Comparison of ENCODE assay signal across 11 cellular contexts in genomic region chr4:105280338-105280809, GRCh38.
DNase-seq lines count a peak whose midpoint lies in the region; ATAC-seq and TF ChIP-seq lines count a peak whose summit lies in the region.
"Had no signal": no experiment of that assay in that cellular context is flagged by ENCODE, and none has a peak within 500 bp of the region (broad histone marks: within the 10 kb centered on the region; RNA-seq: fewer than 3 reads in every experiment).

No MANE protein-coding gene starts in this region.

- intact Hi-C loops in Right ventricle myocardium superior (cut with DNase I), result no loop called here
- intact Hi-C loops in heart left ventricle (cut with DNase I), result no loop called here
- intact Hi-C loops in esophagus squamous epithelium (cut with DNase I), result no loop called here

- H3K36me3 ChIP-seq in right atrium auricular region (peaks cover 11% of the 10 kb centered on the region), heart left ventricle (peaks cover 0 to 25% (median 14%) of the 10 kb centered on the region in 9 donors), thoracic aorta (peaks cover 5% of the 10 kb centered on the region), esophagus squamous epithelium (peaks cover 0 to 22% (median 6%) of the 10 kb centered on the region in 3 donors)

- DNase-seq in Right ventricle myocardium superior (no peak), right atrium auricular region (ENCODE audit: low spot score) (no peak), amniotic epithelial cell (ENCODE audit: low read depth) (peak; percentile 62), heart left ventricle (no peak), thoracic aorta (ENCODE audit: low spot score) (no peak), esophagus squamous epithelium (lab: John Stamatoyannopoulos, UW) (no peak), glutamatergic neuron (no peak), COLO829 (ENCODE audit: low spot score) (no peak)
- DNase-seq: NCI-H1694, upper lobe of right lung had no signal

- H3K9me3 ChIP-seq in right atrium auricular region (no peaks in the 10 kb centered on the region), heart left ventricle (no peaks in the 10 kb centered on the region), thoracic aorta (no peaks in the 10 kb centered on the region), esophagus squamous epithelium (no peaks in the 10 kb centered on the region)
- H3K9me3 ChIP-seq: upper lobe of right lung had no signal

- H3K27ac Mint-ChIP-seq in glutamatergic neuron (ENCODE audit: unreplicated experiment), result no peak overlapping the region

- ATAC-seq in Right ventricle myocardium superior (ENCODE audit: poor library complexity) (peak; percentile 51), heart left ventricle (peak in 3 of 4 donors; percentile 52 to 80 (median 64)), thoracic aorta (ENCODE audit: insufficient number of reproducible peaks, low FRiP score, low read depth) (peak; percentile 55)
- ATAC-seq: upper lobe of right lung had no signal

- peaks cover 5% of the 10 kb centered on the region for H3K36me3 Mint-ChIP-seq in glutamatergic neuron (ENCODE audit: unreplicated experiment)

- H3K4me1 ChIP-seq in right atrium auricular region (no peaks in the 10 kb centered on the region), heart left ventricle (peaks cover 0 to 6% (median 0%) of the 10 kb centered on the region in 12 donors), thoracic aorta (ENCODE audit: control insufficient read depth in 1 of 2, low read depth in 2 of 2) (peaks cover 3 to 12% of the 10 kb centered on the region in 2 donors), esophagus squamous epithelium (no peaks in the 10 kb centered on the region)
- H3K4me1 ChIP-seq: upper lobe of right lung had no signal

- no peaks in the 10 kb centered on the region for H3K27me3 ChIP-seq in right atrium auricular region
- H3K27me3 ChIP-seq in heart left ventricle, result no peaks in the 10 kb centered on the region
- H3K27me3 ChIP-seq in thoracic aorta (replicated peaks; ENCODE audit: insufficient read depth), result no peaks in the 10 kb centered on the region
- no peaks in the 10 kb centered on the region for H3K27me3 ChIP-seq in esophagus squamous epithelium
- H3K27me3 ChIP-seq: BLaER1 treated with 17β-estradiol and CSF1 and Interleukin-3, amounts not matched to agents 10 nM and 100 nM; upper lobe of right lung had no signal

- H3K4me3 Mint-ChIP-seq in glutamatergic neuron (ENCODE audit: unreplicated experiment), result no peak overlapping the region

- H3K9me3 Mint-ChIP-seq in glutamatergic neuron (ENCODE audit: unreplicated experiment), result no peaks in the 10 kb centered on the region

- TF ChIP-seq POLR2A in heart left ventricle (IDR thresholded peaks at IDR 0.05), result no peak
- TF ChIP-seq POLR2A in esophagus squamous epithelium (IDR thresholded peaks at IDR 0.05), result no peak

- H3K27ac ChIP-seq in right atrium auricular region (no peak overlapping the region), heart left ventricle (no peak overlapping the region), thoracic aorta (no peak overlapping the region), esophagus squamous epithelium (no peak overlapping the region)
- H3K27ac ChIP-seq: BLaER1 treated with 17β-estradiol and CSF1 and Interleukin-3, amounts not matched to agents 10 nM and 100 nM; upper lobe of right lung had no signal

- TF ChIP-seq CTCF in right atrium auricular region (IDR thresholded peaks at IDR 0.05), result no peak
- no peak for TF ChIP-seq CTCF in heart left ventricle (IDR thresholded peaks at IDR 0.05)
- TF ChIP-seq CTCF in thoracic aorta (IDR thresholded peaks at IDR 0.05), result no peak
- TF ChIP-seq CTCF in esophagus squamous epithelium (IDR thresholded peaks at IDR 0.05), result no peak
- no peak for TF ChIP-seq CTCF in glutamatergic neuron (IDR thresholded peaks at IDR 0.05; ENCODE audit: partially characterized antibody, unreplicated experiment)

- H3K4me3 ChIP-seq in right atrium auricular region (no peak overlapping the region), heart left ventricle (no peak overlapping the region), thoracic aorta (no peak overlapping the region), esophagus squamous epithelium (no peak overlapping the region)
- H3K4me3 ChIP-seq: BLaER1 treated with 17β-estradiol and CSF1 and Interleukin-3, amounts not matched to agents 10 nM and 100 nM; upper lobe of right lung had no signal

- peaks cover 2% of the 10 kb centered on the region for H3K4me1 Mint-ChIP-seq in glutamatergic neuron (ENCODE audit: low read depth, unreplicated experiment)

- H3K27me3 Mint-ChIP-seq in glutamatergic neuron (ENCODE audit: unreplicated experiment), result no peaks in the 10 kb centered on the region
